ENCODE assay signal across 8 cellular contexts in the genomic region with DNA sequence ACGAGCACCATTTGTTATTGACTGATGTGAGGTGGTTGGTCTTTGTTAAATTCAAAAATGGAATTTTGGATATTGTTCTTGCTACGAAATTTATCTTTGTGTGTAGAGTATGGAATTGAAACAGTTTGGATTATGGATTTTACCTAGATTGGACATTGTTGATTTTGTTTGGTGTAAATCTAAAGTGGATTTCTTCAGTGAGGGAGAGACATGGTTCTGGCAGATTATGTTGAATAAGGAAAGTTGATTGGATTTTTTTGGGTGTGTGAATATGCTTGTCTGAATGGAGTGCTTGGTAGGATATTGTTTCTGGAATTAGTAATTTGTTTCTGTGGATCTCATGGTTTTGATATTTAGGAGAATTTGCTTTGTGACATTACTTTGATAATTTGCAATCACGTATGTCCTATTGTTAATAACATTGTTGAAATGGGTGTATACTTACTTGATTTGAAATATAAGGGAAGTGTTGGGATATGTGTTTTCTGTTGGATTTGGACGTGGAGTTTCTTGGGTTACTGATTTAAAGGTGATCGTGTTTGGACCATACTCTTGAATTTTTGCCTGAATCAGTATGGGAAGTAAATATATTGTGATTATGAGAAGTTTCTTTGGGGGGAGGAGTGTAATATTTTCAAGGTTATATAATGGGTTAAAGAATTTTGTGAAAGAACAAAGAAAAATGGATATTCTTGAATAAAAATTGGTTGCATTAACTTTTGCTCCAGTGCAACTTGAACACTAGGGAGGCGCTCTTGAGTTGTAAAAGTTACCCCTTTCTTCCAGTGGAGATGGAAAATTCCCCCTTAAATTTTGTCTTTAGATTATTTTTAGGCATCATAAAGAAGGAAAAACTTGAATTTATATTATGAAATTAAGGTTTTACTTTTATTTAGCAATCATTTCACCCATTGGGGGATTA. TPM values are rescaled to one million over a fixed set of nuclear protein-coding genes. Genes with fewer than 3 reads are reported as not detected.
A peak's percentile ranks its signal among the peaks of the same experiment; 100 is the strongest.
DNase-seq lines count a peak whose midpoint lies in the region; ATAC-seq, FAIRE-seq and TF ChIP-seq lines count a peak whose summit lies in the region.

No MANE protein-coding gene starts in this region.

- no peak for DNase-seq in activated naive CD4-positive, alpha-beta T cell treated with anti-CD3 and anti-CD28 coated beads, Interleukin-2, amount 50 U/mL, for 16 hours
- DNase-seq in fibroblast of peridontal ligament (ENCODE audit: extremely low read depth): peak; percentile 38
- DNase-seq in GOT3 (lab: John Stamatoyannopoulos, UW): no peak
- no peak for DNase-seq in H54 (ENCODE audit: insufficient read length, low spot score)
- no peak for DNase-seq in mucosa of descending colon

- peaks cover 59% of the 10 kb centered on the region for H3K36me3 Mint-ChIP-seq in activated naive CD4-positive, alpha-beta T cell treated with anti-CD3 and anti-CD28 coated beads, Interleukin-2, amount 50 U/mL, for 24 hours
- peaks cover 72% of the 10 kb centered on the region for H3K36me3 Mint-ChIP-seq in T-helper 1 cell treated with Interleukin-12 subunit alpha and Interleukin-12 subunit beta and Interleukin-4 antibody, amounts not matched to agents 30 μg/mL and 1 μg/mL, for 36 hours (ENCODE audit: low read depth)

- H3K4me3 ChIP-seq in subcutaneous abdominal adipose tissue (ENCODE audit: low read depth in 1 of 5, low read length in 5 of 5) (peak overlapping the region in 3 of 5 donors; percentile 72 to 94 (median 88)), mucosa of descending colon (no peak overlapping the region)

- H3K4me3 Mint-ChIP-seq in activated naive CD4-positive, alpha-beta T cell treated with anti-CD3 and anti-CD28 coated beads, Interleukin-2, amount 50 U/mL, for 24 hours: peak overlapping the region; percentile 79
- H3K4me3 Mint-ChIP-seq in T-helper 1 cell treated with Interleukin-12 subunit alpha and Interleukin-12 subunit beta and Interleukin-4 antibody, amounts not matched to agents 30 μg/mL and 1 μg/mL, for 36 hours: peak overlapping the region; percentile 60

- intact Hi-C loops in mucosa of descending colon (cut with DNase I, micrococcal nuclease): no loop called here

- H3K4me1 Mint-ChIP-seq in activated naive CD4-positive, alpha-beta T cell treated with anti-CD3 and anti-CD28 coated beads, Interleukin-2, amount 50 U/mL, for 24 hours: peaks cover 58% of the 10 kb centered on the region
- peaks cover 49% of the 10 kb centered on the region for H3K4me1 Mint-ChIP-seq in T-helper 1 cell treated with Interleukin-12 subunit alpha and Interleukin-12 subunit beta and Interleukin-4 antibody, amounts not matched to agents 30 μg/mL and 1 μg/mL, for 36 hours (ENCODE audit: low read depth)

- TF ChIP-seq CTCF in mucosa of descending colon (IDR thresholded peaks at IDR 0.05): no peak

- H3K9ac ChIP-seq in subcutaneous abdominal adipose tissue (ENCODE audit: low read length in 5 of 5): peak overlapping the region in 1 of 5 donors; percentile 14

- no peak for TF ChIP-seq POLR2A in H54 (IDR thresholded peaks at IDR 0.05; ENCODE audit: low read depth, low read length)

- H3K9me3 ChIP-seq in subcutaneous abdominal adipose tissue (ENCODE audit: control insufficient read depth in 5 of 5, low read length in 5 of 5) (no peaks in the 10 kb centered on the region), mucosa of descending colon (no peaks in the 10 kb centered on the region)

- peaks cover 8 to 25% (median 16%) of the 10 kb centered on the region in 5 donors for H3K36me3 ChIP-seq in subcutaneous abdominal adipose tissue (ENCODE audit: control insufficient read depth in 5 of 5, insufficient read depth in 5 of 5, low read length in 5 of 5)
- H3K36me3 ChIP-seq in mucosa of descending colon (ENCODE audit: low read depth): no peaks in the 10 kb centered on the region

- H3K9me3 Mint-ChIP-seq in activated naive CD4-positive, alpha-beta T cell treated with anti-CD3 and anti-CD28 coated beads, Interleukin-2, amount 50 U/mL, for 24 hours: peaks cover 9% of the 10 kb centered on the region
- peaks cover 8% of the 10 kb centered on the region for H3K9me3 Mint-ChIP-seq in T-helper 1 cell treated with Interleukin-12 subunit alpha and Interleukin-12 subunit beta and Interleukin-4 antibody, amounts not matched to agents 30 μg/mL and 1 μg/mL, for 36 hours

- H3K27ac ChIP-seq in subcutaneous abdominal adipose tissue (ENCODE audit: low read depth, low read length): peak overlapping the region; percentile 100

- H3K27me3 ChIP-seq in subcutaneous abdominal adipose tissue (ENCODE audit: control insufficient read depth in 5 of 5, insufficient read depth in 4 of 5, low read length in 5 of 5): no peaks in the 10 kb centered on the region

- ATAC-seq in mucosa of descending colon: no peak

- peak overlapping the region; percentile 96 for H3K27ac Mint-ChIP-seq in activated naive CD4-positive, alpha-beta T cell treated with anti-CD3 and anti-CD28 coated beads, Interleukin-2, amount 50 U/mL, for 24 hours
- peak overlapping the region; percentile 74 for H3K27ac Mint-ChIP-seq in T-helper 1 cell treated with Interleukin-12 subunit alpha and Interleukin-12 subunit beta and Interleukin-4 antibody, amounts not matched to agents 30 μg/mL and 1 μg/mL, for 36 hours

- H3K27me3 Mint-ChIP-seq in activated naive CD4-positive, alpha-beta T cell treated with anti-CD3 and anti-CD28 coated beads, Interleukin-2, amount 50 U/mL, for 24 hours: no peaks in the 10 kb centered on the region
- no peaks in the 10 kb centered on the region for H3K27me3 Mint-ChIP-seq in T-helper 1 cell treated with Interleukin-12 subunit alpha and Interleukin-12 subunit beta and Interleukin-4 antibody, amounts not matched to agents 30 μg/mL and 1 μg/mL, for 36 hours (ENCODE audit: low read depth)

- peaks cover 0 to 39% (median 27%) of the 10 kb centered on the region in 5 donors for H3K4me1 ChIP-seq in subcutaneous abdominal adipose tissue (ENCODE audit: control insufficient read depth in 5 of 5, insufficient read depth in 5 of 5, low read length in 5 of 5)
- peaks cover 30% of the 10 kb centered on the region for H3K4me1 ChIP-seq in mucosa of descending colon (ENCODE audit: low read depth)

- FAIRE-seq in H54 (lab: Jason Lieb, UNC): no peak

RNA-seq across cellular contexts. Expression of gene CHD2, which starts 0.9 kb away (rescaled TPM):
- total RNA-seq in mucosa of descending colon: 100 to 1,000 TPM in 2 of 3 donors, 10 to 100 TPM in 1; 86.2 to 128 (median 110) TPM
